In genomic region chr3:54357307-54357706, GRCh38 we compare ENCODE assay signal across 27 cellular contexts.
A peak's percentile ranks its signal among the peaks of the same experiment; 100 is the strongest.
DNase-seq lines count a peak whose midpoint lies in the region; ATAC-seq, FAIRE-seq and TF ChIP-seq lines count a peak whose summit lies in the region.
"Had no signal": no experiment of that assay in that cellular context is flagged by ENCODE, and none has a peak within 500 bp of the region (broad histone marks: within the 10 kb centered on the region; RNA-seq: fewer than 3 reads in every experiment).

No MANE protein-coding gene starts in this region.

- TF ChIP-seq CTCF in HepG2 (CRISPR knock-in tag; IDR thresholded peaks at IDR 0.05), result no peak
- TF ChIP-seq CTCF in right lobe of liver (IDR thresholded peaks at IDR 0.05), result no peak
- no peak for TF ChIP-seq CTCF in thyroid gland (IDR thresholded peaks at IDR 0.05)

- no peak overlapping the region for H2AFZ ChIP-seq in HepG2 (ENCODE audit: low read length)

- H4K20me1 ChIP-seq in HepG2 (ENCODE audit: insufficient read depth, low read length), result no peaks in the 10 kb centered on the region

- intact Hi-C loops in HepG2 (cut with micrococcal nuclease; ENCODE audit: unreplicated experiment), result no loop called here
- intact Hi-C loops in right lobe of liver (cut with DNase I), result no loop called here
- intact Hi-C loops in thyroid gland (cut with DNase I), result no loop called here

- H3K9ac ChIP-seq in HepG2 (ENCODE audit: insufficient read depth, low read depth, low read length), result no peak overlapping the region

- in situ Hi-C loops in HepG2 (cut with HindIII; ENCODE audit: extremely low pct_ligation_motif_present, low pct_unique_long_range_greater_than_20kb), result no loop called here

- TF ChIP-seq RAD21 in HepG2 (CRISPR knock-in tag; IDR thresholded peaks at IDR 0.05), result no peak

- CTCF ChIA-PET in HepG2 (lab: Yijun Ruan, JAX; ENCODE audit: low intra/inter-chr PET ratio, low total read pairs), result no interaction called here

- H3K27ac ChIP-seq in HepG2 (ENCODE audit: extremely low read length, insufficient read depth, low read length), result no peak overlapping the region
- no peak overlapping the region for H3K27ac ChIP-seq in right lobe of liver
- peak overlapping the region in 2 of 3 donors; percentile 74 to 81 for H3K27ac ChIP-seq in thyroid gland
- H3K27ac ChIP-seq: SJCRH30 had no signal

- no TSS peak for BruUV-seq in HepG2 (replicated peaks; lab: Mats Ljungman, UMichigan)

- no peak for DNase-seq in HepG2 (ENCODE audit: low spot score)
- DNase-seq in right lobe of liver, result no peak
- DNase-seq in NCI-H460 (ENCODE audit: extremely low read depth, low read depth), result peak; percentile 82
- peak; percentile 82 for DNase-seq in fibroblast of gingiva (ENCODE audit: low read depth)
- peak in 1 of 2 donors; percentile 5 for DNase-seq in thyroid gland
- no peak for DNase-seq in dedifferentiated amniotic fluid mesenchymal stem cell (ENCODE audit: extremely low spot score)
- no peak for DNase-seq in Kasumi-1 (lab: John Stamatoyannopoulos, UW)
- DNase-seq: BE2C; CD8-positive, alpha-beta memory T cell; DMS153; DND-41; H7; NCI-H1092 treated with DMSO at 0.1 percent for 48 hours; NCI-H1436; NCI-H187; NCI-H2081 treated with DMSO at 0.1 percent for 48 hours; NCI-H2171 treated with DMSO at 0.1 percent for 48 hours; NCI-H524 treated with DMSO at 0.1 percent for 48 hours; NCI-H82; NK-92 treated with Interleukin-12 subunit alpha and Interleukin-12 subunit beta, amount 100 ng/mL, for 24 hours; PC-3; SJCRH30; T-helper 1 cell had no signal

- H3K79me2 ChIP-seq in HepG2 (ENCODE audit: insufficient read depth, low read length), result no peaks in the 10 kb centered on the region

- ATAC-seq in HepG2, result no peak
- ATAC-seq in right lobe of liver, result no peak
- no peak for ATAC-seq in HG03520 (IDR thresholded peaks at IDR 0.05; ENCODE audit: unreplicated experiment)
- ATAC-seq: PC-3, Right ventricle myocardium inferior had no signal

- POLR2A ChIA-PET in HepG2 (lab: Yijun Ruan, JAX), result no interaction called here

- no peaks in the 10 kb centered on the region for H3K36me3 ChIP-seq in HepG2 (replicated peaks in 1 of 2; ENCODE audit: control insufficient read depth in 1 of 2, insufficient read depth in 2 of 2, low read length in 2 of 2)
- H3K36me3 ChIP-seq in right lobe of liver, result no peaks in the 10 kb centered on the region
- H3K36me3 ChIP-seq in thyroid gland, result no peaks in the 10 kb centered on the region
- H3K36me3 ChIP-seq: BE2C, SJCRH30 had no signal

- H3K4me1 ChIP-seq in HepG2 (ENCODE audit: insufficient read depth, low read length), result no peaks in the 10 kb centered on the region
- peaks cover 0 to 31% (median 4%) of the 10 kb centered on the region in 4 donors for H3K4me1 ChIP-seq in right lobe of liver
- peaks cover 64 to 71% of the 10 kb centered on the region in 2 donors for H3K4me1 ChIP-seq in thyroid gland
- H3K4me1 ChIP-seq: BE2C, SJCRH30 had no signal

- H3K27me3 ChIP-seq in HepG2 (ENCODE audit: control insufficient read depth in 1 of 2, insufficient read depth in 2 of 2, low read length in 2 of 2) (0 out of 5 replicates have a peak, but pooled peaks cover 0 to 2% of the 10 kb centered on the region in 2 experiments), right lobe of liver (no peaks in the 10 kb centered on the region), thyroid gland (no peaks in the 10 kb centered on the region)
- H3K27me3 ChIP-seq: BE2C, SJCRH30 had no signal

- H3K4me3 ChIP-seq in HepG2 (replicated peaks in 1 of 3; ENCODE audit: insufficient read depth in 1 of 3, low read depth in 2 of 3, low read length in 3 of 3) (no peak overlapping the region), right lobe of liver (no peak overlapping the region), thyroid gland (replicated peaks in 1 of 3) (no peak overlapping the region)
- H3K4me3 ChIP-seq: SJCRH30 had no signal

- no peak for FAIRE-seq in HepG2 (lab: Jason Lieb, UNC)
- FAIRE-seq: GM12892, GM19239 had no signal

- 2% methylated on average over 4 of the region's 4 CpGs for WGBS in HepG2 (ENCODE audit: low lambda C conversion rate)
- 60% methylated on average over 4 of the region's 4 CpGs for WGBS in right lobe of liver (ENCODE audit: insufficient coverage, low coverage, low lambda C conversion rate, missing lambda C conversion rate)
- 70 to 81% methylated on average over 4 of the region's 4 CpGs for WGBS in thyroid gland, 2 donors

- TF ChIP-seq EP300 in HepG2 (IDR thresholded peaks at IDR 0.05; ENCODE audit: low read depth in 2 of 2, low read length in 2 of 2), result no peak
- TF ChIP-seq EP300 in HepG2 (CRISPR knock-in tag; IDR thresholded peaks at IDR 0.05; ENCODE audit: borderline replicate concordance), result no peak

- H3K9me3 ChIP-seq in HepG2 (ENCODE audit: low read length) (no peaks in the 10 kb centered on the region), right lobe of liver (no peaks in the 10 kb centered on the region), thyroid gland (no peaks in the 10 kb centered on the region)
- H3K9me3 ChIP-seq: BE2C, SJCRH30 had no signal

- TF ChIP-seq POLR2A in HepG2 (IDR thresholded peaks at IDR 0.05; ENCODE audit: insufficient read depth in 1 of 2, low read depth in 2 of 2, low read length in 2 of 2) (no peak), right lobe of liver (IDR thresholded peaks at IDR 0.05) (no peak), thyroid gland (IDR thresholded peaks at IDR 0.05) (no peak)

- no peak overlapping the region for H3K4me2 ChIP-seq in HepG2 (ENCODE audit: low read depth, low read length)

TF ChIP-seq in HepG2, 621 proteins besides CTCF, POLR2A, EP300 and RAD21:
- TF ChIP-seq MNT (IDR thresholded peaks at IDR 0.05) (no peak), ZNF746 (CRISPR knock-in tag; IDR thresholded peaks at IDR 0.05) (no peak), NFE2L2 (IDR thresholded peaks at IDR 0.05; ENCODE audit: low read length) (peak; percentile 35; the same call in 1 of the 2 replicates)

Comparison
In these comparisons a context has a peak if more than half of its experiments do, and no peak if none do; other contexts are left out.
1. DNase-seq: peak in NCI-H460 (single experiment) and fibroblast of gingiva (single experiment); none in HepG2 (single experiment), right lobe of liver (0 of 3), dedifferentiated amniotic fluid mesenchymal stem cell (single experiment) and Kasumi-1 (0 of 2).
2. H3K27ac ChIP-seq: peak in thyroid gland (2 of 3); none in HepG2 (single experiment) and right lobe of liver (0 of 3).